30 cellular contexts compared by ENCODE assay signal in the genomic region with DNA sequence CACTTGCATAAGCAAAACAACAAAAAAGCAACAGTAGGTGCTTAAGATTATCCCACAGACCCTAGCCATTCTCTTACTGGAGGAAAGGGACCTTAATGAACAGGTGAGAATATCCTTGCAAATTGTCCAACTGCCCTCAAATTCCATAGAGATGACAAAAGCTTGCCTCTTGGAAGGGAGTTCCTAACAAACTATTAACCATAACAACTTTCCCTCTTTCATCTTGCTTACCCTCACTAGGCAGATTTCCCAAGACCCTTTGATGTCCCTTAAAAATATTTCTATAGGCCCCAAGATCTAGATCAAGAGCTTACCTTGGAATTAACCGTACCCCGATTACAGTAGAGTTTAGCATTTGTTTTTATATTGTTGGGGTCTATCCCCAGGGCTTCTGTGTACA. TPM values are rescaled to one million over a fixed set of nuclear protein-coding genes. Genes with fewer than 3 reads are reported as not detected.
DNase-seq lines count a peak whose midpoint lies in the region; ATAC-seq and TF ChIP-seq lines count a peak whose summit lies in the region.
"Had no signal": no experiment of that assay in that cellular context is flagged by ENCODE, and none has a peak within 500 bp of the region (broad histone marks: within the 10 kb centered on the region; RNA-seq: fewer than 3 reads in every experiment).

No MANE protein-coding gene starts in this region.

- no peaks in the 10 kb centered on the region for H3K27me3 Mint-ChIP-seq in activated T-cell treated with anti-CD3 and anti-CD28 coated beads, Interleukin-2, amount 50 U/mL, for 24 hours
- H3K27me3 Mint-ChIP-seq in activated T-cell treated with anti-CD3 and anti-CD28 coated beads, Interleukin-2, amount 50 U/mL, for 4 hours (ENCODE audit: low read depth) = no peaks in the 10 kb centered on the region
- H3K27me3 Mint-ChIP-seq in CD4-positive, alpha-beta T cell = no peaks in the 10 kb centered on the region
- H3K27me3 Mint-ChIP-seq: CD4-positive, alpha-beta memory T cell had no signal

- POLR2A ChIA-PET in HEK293 (lab: Yijun Ruan, JAX) = no interaction called here
- POLR2A ChIA-PET in CD4-positive, alpha-beta T cell (lab: Charles Lee) = no interaction called here

- peak overlapping the region; percentile 75 for H3K27ac Mint-ChIP-seq in activated T-cell treated with anti-CD3 and anti-CD28 coated beads, Interleukin-2, amount 50 U/mL, for 24 hours
- H3K27ac Mint-ChIP-seq in stimulated activated effector memory CD8-positive, alpha-beta T cell treated with anti-CD3 and anti-CD28 coated beads, Interleukin-12 subunit alpha, Interleukin-12 subunit beta, amount 100 ng/mL, for 72 hours = peak overlapping the region; percentile 82
- no peak overlapping the region for H3K27ac Mint-ChIP-seq in CD4-positive, alpha-beta T cell
- H3K27ac Mint-ChIP-seq: T-helper 1 cell treated with Interleukin-12 subunit alpha and Interleukin-12 subunit beta and Interleukin-4 antibody, amounts not matched to agents 30 μg/mL and 1 μg/mL, for 36 hours had no signal

- H3K27me3 ChIP-seq in CD4-positive, alpha-beta T cell (ENCODE audit: control insufficient read depth, insufficient read depth, low read length) = no peaks in the 10 kb centered on the region
- H3K27me3 ChIP-seq: MG63, ovary, stomach, tibial artery, vagina had no signal

- peaks cover 90 to 98% of the 10 kb centered on the region in 2 experiments for H3K36me3 ChIP-seq in HEK293 (ENCODE audit: control insufficient read depth in 2 of 2, insufficient read depth in 1 of 2, low read length in 2 of 2)
- H3K36me3 ChIP-seq: ovary had no signal

- CTCF ChIA-PET in HEK293 (lab: Yijun Ruan, JAX) = interaction anchor here (0.6 to 1.0 kb wide), 4 partner anchors 12 to 79 kb away, joined by 3 to 5 read pairs (median 3); no protein-coding TSS in a partner anchor
- CTCF ChIA-PET in CD4-positive, alpha-beta T cell (lab: Charles Lee) = no interaction called here

- no peak for ATAC-seq in activated T-cell treated with anti-CD3 and anti-CD28 coated beads, Interleukin-2, amount 50 U/mL, for 4 hours
- no peak for ATAC-seq in stimulated activated effector memory CD8-positive, alpha-beta T cell treated with anti-CD3 and anti-CD28 coated beads, Interleukin-12 subunit alpha, Interleukin-12 subunit beta, amount 100 ng/mL, for 72 hours
- no peak for ATAC-seq in CD4-positive, alpha-beta T cell (ENCODE audit: poor library complexity)
- ATAC-seq: K562, left cardiac atrium had no signal

- H3K36me3 Mint-ChIP-seq in activated T-cell treated with anti-CD3 and anti-CD28 coated beads, Interleukin-2, amount 50 U/mL, for 24 hours (ENCODE audit: low read depth) = peaks cover 99% of the 10 kb centered on the region
- peaks cover 55% of the 10 kb centered on the region for H3K36me3 Mint-ChIP-seq in activated T-cell treated with anti-CD3 and anti-CD28 coated beads, Interleukin-2, amount 50 U/mL, for 4 hours (ENCODE audit: insufficient read depth)
- H3K36me3 Mint-ChIP-seq in stimulated activated effector memory CD8-positive, alpha-beta T cell treated with anti-CD3 and anti-CD28 coated beads, Interleukin-12 subunit alpha, Interleukin-12 subunit beta, amount 100 ng/mL, for 72 hours = peaks cover 100% of the 10 kb centered on the region
- H3K36me3 Mint-ChIP-seq in CD4-positive, alpha-beta T cell (ENCODE audit: low read depth) = peaks cover 97% of the 10 kb centered on the region

- no peak overlapping the region for H3K4me3 Mint-ChIP-seq in activated T-cell treated with anti-CD3 and anti-CD28 coated beads, Interleukin-2, amount 50 U/mL, for 24 hours
- H3K4me3 Mint-ChIP-seq in activated T-cell treated with anti-CD3 and anti-CD28 coated beads, Interleukin-2, amount 50 U/mL, for 4 hours = no peak overlapping the region
- no peak overlapping the region for H3K4me3 Mint-ChIP-seq in stimulated activated effector memory CD8-positive, alpha-beta T cell treated with anti-CD3 and anti-CD28 coated beads, Interleukin-12 subunit alpha, Interleukin-12 subunit beta, amount 100 ng/mL, for 72 hours
- no peak overlapping the region for H3K4me3 Mint-ChIP-seq in CD4-positive, alpha-beta T cell
- H3K4me3 Mint-ChIP-seq: CD4-positive, alpha-beta memory T cell; neural crest cell; T-helper 1 cell treated with Interleukin-12 subunit alpha and Interleukin-12 subunit beta and Interleukin-4 antibody, amounts not matched to agents 30 μg/mL and 1 μg/mL, for 36 hours had no signal

- no peaks in the 10 kb centered on the region for H3K9me3 Mint-ChIP-seq in activated T-cell treated with anti-CD3 and anti-CD28 coated beads, Interleukin-2, amount 50 U/mL, for 24 hours
- H3K9me3 Mint-ChIP-seq in activated T-cell treated with anti-CD3 and anti-CD28 coated beads, Interleukin-2, amount 50 U/mL, for 4 hours = no peaks in the 10 kb centered on the region
- H3K9me3 Mint-ChIP-seq in stimulated activated effector memory CD8-positive, alpha-beta T cell treated with anti-CD3 and anti-CD28 coated beads, Interleukin-12 subunit alpha, Interleukin-12 subunit beta, amount 100 ng/mL, for 72 hours = no peaks in the 10 kb centered on the region
- no peaks in the 10 kb centered on the region for H3K9me3 Mint-ChIP-seq in CD4-positive, alpha-beta T cell
- H3K9me3 Mint-ChIP-seq: neural crest cell; T-helper 1 cell treated with Interleukin-12 subunit alpha and Interleukin-12 subunit beta and Interleukin-4 antibody, amounts not matched to agents 30 μg/mL and 1 μg/mL, for 36 hours had no signal

- H3K4me1 Mint-ChIP-seq in activated T-cell treated with anti-CD3 and anti-CD28 coated beads, Interleukin-2, amount 50 U/mL, for 24 hours (ENCODE audit: low read depth) = peaks cover 15% of the 10 kb centered on the region
- peaks cover 5% of the 10 kb centered on the region for H3K4me1 Mint-ChIP-seq in activated T-cell treated with anti-CD3 and anti-CD28 coated beads, Interleukin-2, amount 50 U/mL, for 4 hours (ENCODE audit: low read depth)
- peaks cover 7% of the 10 kb centered on the region for H3K4me1 Mint-ChIP-seq in stimulated activated effector memory CD8-positive, alpha-beta T cell treated with anti-CD3 and anti-CD28 coated beads, Interleukin-12 subunit alpha, Interleukin-12 subunit beta, amount 100 ng/mL, for 72 hours
- no peaks in the 10 kb centered on the region for H3K4me1 Mint-ChIP-seq in CD4-positive, alpha-beta T cell (ENCODE audit: low read depth)
- H3K4me1 Mint-ChIP-seq: CD4-positive, alpha-beta memory T cell had no signal

- TF ChIP-seq CTCF in HEK293 (tag by site-specific recombination; IDR thresholded peaks at IDR 0.05) = no peak
- TF ChIP-seq CTCF in GM20000 (IDR thresholded peaks at IDR 0.05; ENCODE audit: extremely low read depth, missing control alignments) = no peak
- no peak for TF ChIP-seq CTCF in CD4-positive, alpha-beta T cell (IDR thresholded peaks at IDR 0.05)

- no peak overlapping the region for H3K4me3 ChIP-seq in HEK293 (ENCODE audit: low read depth, low read length)
- H3K4me3 ChIP-seq: coronary artery, K562, MG63, ovary, skin epidermis, stomach, tibial artery, vagina had no signal

- no peak overlapping the region for H3K27ac ChIP-seq in HEK293 (ENCODE audit: extremely low read depth, low read depth, low read length)
- peak overlapping the region; percentile 81 for H3K27ac ChIP-seq in angular gyrus (ENCODE audit: low read depth, low read length)
- H3K27ac ChIP-seq in CD4-positive, alpha-beta T cell (ENCODE audit: low read depth, low read length) = no peak overlapping the region
- H3K27ac ChIP-seq: coronary artery, ovary, skin epidermis, stomach, tibial artery, vagina had no signal

- intact Hi-C loops in CD4-positive, alpha-beta T cell (cut with DNase I, micrococcal nuclease) = no loop called here

- DNase-seq in activated T-cell treated with anti-CD3 and anti-CD28 coated beads, Interleukin-2, amount 50 U/mL, for 24 hours = no peak
- no peak for DNase-seq in activated T-cell treated with anti-CD3 and anti-CD28 coated beads, Interleukin-2, amount 50 U/mL, for 4 hours
- DNase-seq in stimulated activated effector memory CD8-positive, alpha-beta T cell treated with anti-CD3 and anti-CD28 coated beads, Interleukin-12 subunit alpha, Interleukin-12 subunit beta, amount 100 ng/mL, for 72 hours (ENCODE audit: low spot score in 2 of 2) = no peak
- no peak for DNase-seq in SK-N-DZ (ENCODE audit: low spot score)
- DNase-seq in GM20000 (ENCODE audit: low spot score) = no peak
- DNase-seq in CD4-positive, alpha-beta T cell = no peak
- DNase-seq: activated CD4-positive, CD25-positive, alpha-beta regulatory T cell treated with anti-CD3 and anti-CD28 coated beads, Interleukin-2, amount 50 U/mL, for 72 hours; activated naive CD4-positive, alpha-beta T cell treated with Interleukin-2 at 50 U/mL for 16 hours; activated T-cell treated with anti-CD3 and anti-CD28 coated beads, Interleukin-2, amount 50 U/mL, for 1 hour; CD4-positive, alpha-beta memory T cell; DMS 273 treated with DMSO at 0.1 percent for 48 hours; effector memory CD4-positive, alpha-beta T cell; hypothalamus; left cardiac atrium; MG63; NCI-H1105 treated with DMSO at 0.1 percent for 48 hours; NCI-H2171; OCI-M1; ovary; SK-N-SH; stomach; tibial artery had no signal

- H3K9me3 ChIP-seq in HEK293 (ENCODE audit: control insufficient read depth, insufficient read depth, low read depth, low read length) = no peaks in the 10 kb centered on the region
- H3K9me3 ChIP-seq in CD4-positive, alpha-beta T cell (ENCODE audit: control insufficient read depth, low read length) = no peaks in the 10 kb centered on the region
- H3K9me3 ChIP-seq: MG63, ovary, SK-N-SH, stomach, tibial artery, vagina had no signal

- H3K4me1 ChIP-seq in HEK293 (ENCODE audit: control insufficient read depth, insufficient read depth, low read length) = no peaks in the 10 kb centered on the region
- H3K4me1 ChIP-seq: tibial artery, vagina had no signal

RNA-seq across cellular contexts. Expression of a gene that starts 21.8 kb away (rescaled TPM):
- 10 to 100 TPM; 70.0 to 80.0 (median 78.3) TPM for total RNA-seq in activated T-cell treated with anti-CD3 and anti-CD28 coated beads, Interleukin-2, amount 50 U/mL, for 4 hours
- polyA plus RNA-seq in SK-N-DZ (2014; cell fraction: cytosol; rRNA removed) = 65.2 and 68.4 TPM in 2 replicates
- polyA plus RNA-seq in SK-N-DZ (2014; cell fraction: nucleus; rRNA removed) = 33.2 and 36.3 TPM in 2 replicates
- 10 to 100 TPM; 19.2 to 23.4 TPM for total RNA-seq in CD4-positive, alpha-beta T cell

RNA-seq across cellular contexts. Expression of a gene that starts 28.8 kb away (rescaled TPM):
- 100 to 1,000 TPM; 144 to 154 (median 147) TPM for total RNA-seq in activated T-cell treated with anti-CD3 and anti-CD28 coated beads, Interleukin-2, amount 50 U/mL, for 4 hours
- polyA plus RNA-seq in SK-N-DZ (2014; cell fraction: cytosol; rRNA removed) = 159 and 167 TPM in 2 replicates
- 80.4 and 84.3 TPM in 2 replicates for polyA plus RNA-seq in SK-N-DZ (2014; cell fraction: nucleus; rRNA removed)
- 100 to 1,000 TPM; 117 to 140 TPM for total RNA-seq in CD4-positive, alpha-beta T cell

RNA-seq across cellular contexts. Expression of a gene that starts 31.5 kb away (rescaled TPM):
- 10 to 100 TPM; 33.4 to 35.8 (median 34.2) TPM for total RNA-seq in activated T-cell treated with anti-CD3 and anti-CD28 coated beads, Interleukin-2, amount 50 U/mL, for 4 hours
- polyA plus RNA-seq in SK-N-DZ (2014; cell fraction: cytosol; rRNA removed) = 79.4 and 94.0 TPM in 2 replicates
- polyA plus RNA-seq in SK-N-DZ (2014; cell fraction: nucleus; rRNA removed) = 26.2 and 34.8 TPM in 2 replicates
- total RNA-seq in CD4-positive, alpha-beta T cell = 10 to 100 TPM; 12.5 to 12.9 TPM

RNA-seq across cellular contexts. Expression of a gene that starts 58.0 kb away (rescaled TPM):
- total RNA-seq in activated T-cell treated with anti-CD3 and anti-CD28 coated beads, Interleukin-2, amount 50 U/mL, for 4 hours = under 1 TPM; 0.26 to 0.91 (median 0.79) TPM
- polyA plus RNA-seq in SK-N-DZ (2014; cell fraction: cytosol; rRNA removed) = 1.5 and 3.5 TPM in 2 replicates
- 1.4 and 2.5 TPM in 2 replicates for polyA plus RNA-seq in SK-N-DZ (2014; cell fraction: nucleus; rRNA removed)
- total RNA-seq in CD4-positive, alpha-beta T cell = 1 to 10 TPM; 2.2 to 2.7 TPM
